Comparison of ENCODE assay signal across 8 cellular contexts in genomic region chr2:85540131-85540587, GRCh38. TPM values are rescaled to one million over a fixed set of nuclear protein-coding genes. Genes with fewer than 3 reads are reported as not detected.
DNase-seq lines count a peak whose midpoint lies in the region; ATAC-seq and TF ChIP-seq lines count a peak whose summit lies in the region.

No MANE protein-coding gene starts in this region.

- no peak overlapping the region for H3T11ph ChIP-seq in H9 (ENCODE audit: low read length)

- H3K4me1 Mint-ChIP-seq in H9, result peaks cover 43 to 57% of the 10 kb centered on the region in 2 experiments

- intact Hi-C loops in esophagus squamous epithelium (cut with DNase I) (no loop called here), psoas muscle (cut with DNase I) (no loop called here)

- H3K23me2 ChIP-seq in H9 (ENCODE audit: insufficient read length, low read depth, low read length, poor library complexity, severe bottlenecking), result peaks cover 17% of the 10 kb centered on the region

- peak overlapping the region; percentile 44; the same call in 1 of the 2 replicates for H3K14ac ChIP-seq in H9 (ENCODE audit: insufficient read depth, low read length)

- no peaks in the 10 kb centered on the region for H4K20me1 ChIP-seq in H9 (ENCODE audit: control insufficient read depth, insufficient read depth, insufficient read length)

- H3K79me1 ChIP-seq in H9 (ENCODE audit: insufficient read depth, low read depth, low read length, poor library complexity, severe bottlenecking), result no peaks in the 10 kb centered on the region

- no peak overlapping the region for H2BK5ac ChIP-seq in H9 (ENCODE audit: insufficient read length, low read length)

- H2AK5ac ChIP-seq in H9 (ENCODE audit: insufficient read length, low read length), result no peak overlapping the region

- H3K27ac ChIP-seq in H9 (ENCODE audit: insufficient read length, low read depth, low read length), result peak overlapping the region; percentile 40
- peak overlapping the region; percentile 86 for H3K27ac ChIP-seq in RWPE2 (ENCODE audit: poor library complexity, severe bottlenecking)
- H3K27ac ChIP-seq in esophagus squamous epithelium, result peak overlapping the region; percentile 96 to 99 (median 98)
- H3K27ac ChIP-seq in psoas muscle, result peak overlapping the region; percentile 99

- peaks cover 5% of the 10 kb centered on the region; the same call in 1 of the 2 replicates for H3K27me3 Mint-ChIP-seq in H9 (ENCODE audit: low read depth)

- H3K9ac ChIP-seq in H9 (ENCODE audit: extremely low read depth, insufficient read length, low read length), result peak overlapping the region; percentile 96

- H3K4me2 ChIP-seq in H9 (ENCODE audit: insufficient read depth, insufficient read length, low read length), result peak overlapping the region; percentile 86

- no peak overlapping the region for H2AFZ ChIP-seq in H9 (ENCODE audit: low read length)

- no peak overlapping the region for H2BK120ac ChIP-seq in H9 (ENCODE audit: low read depth, low read length, poor library complexity, severe bottlenecking)

- H3K23ac ChIP-seq in H9 (ENCODE audit: insufficient read length, low read depth, low read length), result no peak overlapping the region

- no peak overlapping the region for H2BK15ac ChIP-seq in H9 (ENCODE audit: low read depth, low read length)

- TF ChIP-seq CTCF in H9 (conservative IDR thresholded peaks at IDR 0.05) (no peak), RWPE2 (IDR thresholded peaks at IDR 0.05; ENCODE audit: poor library complexity, severe bottlenecking) (no peak), esophagus squamous epithelium (IDR thresholded peaks at IDR 0.05) (no peak), psoas muscle (IDR thresholded peaks at IDR 0.05) (no peak)

- H3K4me3 ChIP-seq in RWPE2 (ENCODE audit: severe bottlenecking), result peak overlapping the region; percentile 97
- H3K4me3 ChIP-seq in esophagus squamous epithelium, result peak overlapping the region; percentile 71 to 84 (median 76)
- peak overlapping the region; percentile 89 for H3K4me3 ChIP-seq in psoas muscle

- WGBS in H9 (ENCODE audit: extremely low coverage, insufficient read length, low lambda C conversion rate), result no CpG with 5 or more reads among the region's 8 CpGs
- WGBS in esophagus squamous epithelium, 2 donors, result 1 to 2% methylated on average over 8 of the region's 8 CpGs
- WGBS in psoas muscle, 3 donors, result 2 to 3% (median 3%) methylated on average over 8 of the region's 8 CpGs

- peak overlapping the region; percentile 8 for H3K18ac ChIP-seq in H9 (ENCODE audit: insufficient read length, low read depth, low read length)

- peaks cover 50 to 63% (median 60%) of the 10 kb centered on the region in 3 experiments for H3K36me3 Mint-ChIP-seq in H9 (ENCODE audit: insufficient read depth in 1 of 3, low read depth in 3 of 3)

- DNase-seq in H9, result no peak
- DNase-seq in RWPE2 (ENCODE audit: low spot score), result no peak
- no peak for DNase-seq in esophagus squamous epithelium (lab: John Stamatoyannopoulos, UW)
- DNase-seq in psoas muscle, result no peak
- no peak for DNase-seq in COLO829 (ENCODE audit: low spot score)
- DNase-seq in stimulated activated CD4-positive, alpha-beta T cell treated with anti-CD3 and anti-CD28 coated beads, Interleukin-12 subunit alpha, Interleukin-12 subunit beta, amount 100 ng/mL, for 4 hours, result no peak
- DNase-seq in NAMALWA (ENCODE audit: low spot score), result no peak

- H2BK12ac ChIP-seq in H9 (ENCODE audit: insufficient read length, low read depth, low read length), result no peak overlapping the region

- H3K56ac ChIP-seq in H9 (ENCODE audit: insufficient read length, low read depth, low read length), result no peak overlapping the region

- TF ChIP-seq POLR2A in esophagus squamous epithelium (IDR thresholded peaks at IDR 0.05), result no peak

- H3K9me3 ChIP-seq in H9 (ENCODE audit: control insufficient read depth, low read depth, low read length) (no peaks in the 10 kb centered on the region), RWPE2 (ENCODE audit: severe bottlenecking) (no peaks in the 10 kb centered on the region), esophagus squamous epithelium (no peaks in the 10 kb centered on the region), psoas muscle (no peaks in the 10 kb centered on the region)

- H3K9me3 Mint-ChIP-seq in H9, result peaks cover 0 to 3% of the 10 kb centered on the region in 2 experiments; a peak in 1 of 5 replicates

- H3K4me3 Mint-ChIP-seq in H9, result peak overlapping the region; percentile 95 to 98

- no peak overlapping the region for H4K8ac ChIP-seq in H9 (replicated peaks; ENCODE audit: insufficient read length, low read depth, low read length)

- peak overlapping the region; percentile 88 to 97 (median 96) for H3K27ac Mint-ChIP-seq in H9

- ATAC-seq in RWPE2 (ENCODE audit: low read depth) (no peak), psoas muscle (no peak), HG03520 (IDR thresholded peaks at IDR 0.05; ENCODE audit: unreplicated experiment) (no peak)

- 0 out of 2 replicates have a peak, but pooled peaks cover 2% of the 10 kb centered on the region for H3K4me1 ChIP-seq in H9 (ENCODE audit: insufficient read depth, low read length)
- H3K4me1 ChIP-seq in RWPE2 (ENCODE audit: insufficient read depth, poor library complexity, severe bottlenecking), result peaks cover 32% of the 10 kb centered on the region
- peaks cover 19 to 73% (median 42%) of the 10 kb centered on the region in 3 donors for H3K4me1 ChIP-seq in esophagus squamous epithelium
- H3K4me1 ChIP-seq in psoas muscle, result peaks cover 55% of the 10 kb centered on the region

- peaks cover 25% of the 10 kb centered on the region for H3K79me2 ChIP-seq in H9 (ENCODE audit: insufficient read depth, low read length)

- H3K36me3 ChIP-seq in RWPE2 (ENCODE audit: low read depth) (peaks cover 61% of the 10 kb centered on the region), esophagus squamous epithelium (peaks cover 15 to 42% (median 30%) of the 10 kb centered on the region in 3 donors), psoas muscle (ENCODE audit: insufficient read depth in 1 of 2, low read depth in 1 of 2) (peaks cover 15 to 50% of the 10 kb centered on the region in 2 donors)

- H3K27me3 ChIP-seq in H9 (ENCODE audit: insufficient read depth, low read length), result no peaks in the 10 kb centered on the region
- H3K27me3 ChIP-seq in RWPE2 (ENCODE audit: insufficient read depth, poor library complexity, severe bottlenecking), result no peaks in the 10 kb centered on the region
- H3K27me3 ChIP-seq in esophagus squamous epithelium, result no peaks in the 10 kb centered on the region
- no peaks in the 10 kb centered on the region for H3K27me3 ChIP-seq in psoas muscle (ENCODE audit: insufficient read depth in 3 of 3, low read length in 2 of 3)

- no peak overlapping the region for H4K91ac ChIP-seq in H9 (ENCODE audit: insufficient read length, low read depth, low read length)

- H3K4ac ChIP-seq in H9 (ENCODE audit: low read depth, low read length), result no peak overlapping the region

- no peak overlapping the region for H2BK20ac ChIP-seq in H9 (ENCODE audit: low read depth, low read length, poor library complexity, severe bottlenecking)

- peak overlapping the region; percentile 3 for H4K5ac ChIP-seq in H9 (ENCODE audit: insufficient read length, low read depth, low read length)

RNA-seq across cellular contexts. Expression of gene MAT2A, which starts 1.2 kb away (rescaled TPM):
- total RNA-seq in H9 (2021), result 447 and 459 TPM in 2 replicates
- total RNA-seq in esophagus squamous epithelium, result 100 to 1,000 TPM in 2 of 4 donors, 10 to 100 TPM in 2; 81.8 to 272 (median 121) TPM
- 100 to 1,000 TPM; 127 to 356 (median 183) TPM for total RNA-seq in psoas muscle
- polyA plus RNA-seq in psoas muscle, result 100 to 1,000 TPM in 2 of 3 donors, 10 to 100 TPM in 1; 55.9 to 252 (median 134) TPM

RNA-seq across cellular contexts. Expression of gene GGCX, which starts 21.1 kb away (rescaled TPM):
- 32.2 and 32.9 TPM in 2 replicates for total RNA-seq in H9 (2021)
- 10 to 100 TPM; 19.7 to 27.5 (median 23.3) TPM for total RNA-seq in esophagus squamous epithelium
- total RNA-seq in psoas muscle, result 10 to 100 TPM; 20.1 to 25.3 (median 22.1) TPM
- polyA plus RNA-seq in psoas muscle, result 10 to 100 TPM; 19.0 to 35.6 (median 30.7) TPM

RNA-seq across cellular contexts. Expression of gene VAMP8, which starts 37.2 kb away (rescaled TPM):
- total RNA-seq in H9 (2021), result 33.4 and 34.3 TPM in 2 replicates
- 100 to 1,000 TPM in 1 of 4 donors, 10 to 100 TPM in 3; 78.8 to 144 (median 93.8) TPM for total RNA-seq in esophagus squamous epithelium
- total RNA-seq in psoas muscle, result 10 to 100 TPM; 11.7 to 15.7 (median 12.4) TPM
- polyA plus RNA-seq in psoas muscle, result 10 to 100 TPM; 16.6 to 25.4 (median 23.2) TPM

RNA-seq across cellular contexts. Expression of gene VAMP5, which starts 44.1 kb away (rescaled TPM):
- total RNA-seq in H9 (2021) (0.57 and 0.59 TPM in 2 replicates), esophagus squamous epithelium (10 to 100 TPM in 3 of 4 donors, 1 to 10 TPM in 1; 6.1 to 45.6 (median 17.0) TPM), psoas muscle (10 to 100 TPM; 58.1 to 95.0 (median 83.2) TPM)
- polyA plus RNA-seq in psoas muscle, result 100 to 1,000 TPM; 106 to 149 (median 128) TPM

RNA-seq across cellular contexts. Expression of gene RNF181, which starts 55.4 kb away (rescaled TPM):
- total RNA-seq in H9 (2021) (120 and 122 TPM in 2 replicates), esophagus squamous epithelium (100 to 1,000 TPM in 3 of 4 donors, 10 to 100 TPM in 1; 88.3 to 128 (median 115) TPM), psoas muscle (100 to 1,000 TPM in 1 of 4 donors, 10 to 100 TPM in 3; 84.7 to 107 (median 90.0) TPM)
- polyA plus RNA-seq in psoas muscle, result 100 to 1,000 TPM; 156 to 212 (median 184) TPM

Comparison
In these comparisons a context has a peak if more than half of its experiments do, and no peak if none do; other contexts are left out.
1. H3K27ac ChIP-seq: peak in every context shown above with its lines; median percentile 99 in psoas muscle; 98 in esophagus squamous epithelium; 86 in RWPE2; 40 in H9.